In the genomic region with DNA sequence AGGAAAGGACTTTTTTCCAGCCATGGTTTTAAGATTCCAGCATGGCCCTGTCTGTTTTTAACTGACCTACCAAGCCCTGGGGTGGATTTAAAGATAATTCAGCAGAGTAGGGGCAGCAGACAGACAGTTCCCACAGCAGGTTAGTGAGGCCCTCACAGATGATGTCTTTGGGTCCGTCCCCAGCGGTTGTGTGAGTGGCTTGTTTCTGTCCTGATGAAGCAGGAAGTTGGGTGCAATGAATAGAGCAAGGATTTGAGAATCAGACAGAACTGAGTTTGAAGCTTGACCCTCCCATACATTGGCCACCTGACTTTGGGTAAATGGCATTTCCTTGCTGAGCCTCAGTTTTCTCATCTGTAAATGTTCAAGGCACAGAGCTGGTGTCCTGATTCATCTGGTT, we compare ENCODE assay signal across 1 cellular context.
TF ChIP-seq lines count a peak whose summit lies in the region.

No MANE protein-coding gene starts in this region.

TF ChIP-seq in GM23338, 12 proteins besides CTCF, POLR2A, EP300 and RAD21 (continued from another document):
- no peak for TF ChIP-seq EZH2 (IDR thresholded peaks at IDR 0.05; ENCODE audit: low read depth, unreplicated experiment)
- TF ChIP-seq NANOG (IDR thresholded peaks at IDR 0.05; ENCODE audit: borderline replicate concordance), result no peak
- TF ChIP-seq EZH2phosphoT487 (IDR thresholded peaks at IDR 0.05; ENCODE audit: unreplicated experiment), result no peak
- TF ChIP-seq ETS1 (IDR thresholded peaks at IDR 0.05), result no peak
- TF ChIP-seq ZNF114 (CRISPR knock-in tag; IDR thresholded peaks at IDR 0.05), result no peak
- TF ChIP-seq POLR2AphosphoS5 (IDR thresholded peaks at IDR 0.05; ENCODE audit: low read depth), result no peak
- TF ChIP-seq, protein P1, sequence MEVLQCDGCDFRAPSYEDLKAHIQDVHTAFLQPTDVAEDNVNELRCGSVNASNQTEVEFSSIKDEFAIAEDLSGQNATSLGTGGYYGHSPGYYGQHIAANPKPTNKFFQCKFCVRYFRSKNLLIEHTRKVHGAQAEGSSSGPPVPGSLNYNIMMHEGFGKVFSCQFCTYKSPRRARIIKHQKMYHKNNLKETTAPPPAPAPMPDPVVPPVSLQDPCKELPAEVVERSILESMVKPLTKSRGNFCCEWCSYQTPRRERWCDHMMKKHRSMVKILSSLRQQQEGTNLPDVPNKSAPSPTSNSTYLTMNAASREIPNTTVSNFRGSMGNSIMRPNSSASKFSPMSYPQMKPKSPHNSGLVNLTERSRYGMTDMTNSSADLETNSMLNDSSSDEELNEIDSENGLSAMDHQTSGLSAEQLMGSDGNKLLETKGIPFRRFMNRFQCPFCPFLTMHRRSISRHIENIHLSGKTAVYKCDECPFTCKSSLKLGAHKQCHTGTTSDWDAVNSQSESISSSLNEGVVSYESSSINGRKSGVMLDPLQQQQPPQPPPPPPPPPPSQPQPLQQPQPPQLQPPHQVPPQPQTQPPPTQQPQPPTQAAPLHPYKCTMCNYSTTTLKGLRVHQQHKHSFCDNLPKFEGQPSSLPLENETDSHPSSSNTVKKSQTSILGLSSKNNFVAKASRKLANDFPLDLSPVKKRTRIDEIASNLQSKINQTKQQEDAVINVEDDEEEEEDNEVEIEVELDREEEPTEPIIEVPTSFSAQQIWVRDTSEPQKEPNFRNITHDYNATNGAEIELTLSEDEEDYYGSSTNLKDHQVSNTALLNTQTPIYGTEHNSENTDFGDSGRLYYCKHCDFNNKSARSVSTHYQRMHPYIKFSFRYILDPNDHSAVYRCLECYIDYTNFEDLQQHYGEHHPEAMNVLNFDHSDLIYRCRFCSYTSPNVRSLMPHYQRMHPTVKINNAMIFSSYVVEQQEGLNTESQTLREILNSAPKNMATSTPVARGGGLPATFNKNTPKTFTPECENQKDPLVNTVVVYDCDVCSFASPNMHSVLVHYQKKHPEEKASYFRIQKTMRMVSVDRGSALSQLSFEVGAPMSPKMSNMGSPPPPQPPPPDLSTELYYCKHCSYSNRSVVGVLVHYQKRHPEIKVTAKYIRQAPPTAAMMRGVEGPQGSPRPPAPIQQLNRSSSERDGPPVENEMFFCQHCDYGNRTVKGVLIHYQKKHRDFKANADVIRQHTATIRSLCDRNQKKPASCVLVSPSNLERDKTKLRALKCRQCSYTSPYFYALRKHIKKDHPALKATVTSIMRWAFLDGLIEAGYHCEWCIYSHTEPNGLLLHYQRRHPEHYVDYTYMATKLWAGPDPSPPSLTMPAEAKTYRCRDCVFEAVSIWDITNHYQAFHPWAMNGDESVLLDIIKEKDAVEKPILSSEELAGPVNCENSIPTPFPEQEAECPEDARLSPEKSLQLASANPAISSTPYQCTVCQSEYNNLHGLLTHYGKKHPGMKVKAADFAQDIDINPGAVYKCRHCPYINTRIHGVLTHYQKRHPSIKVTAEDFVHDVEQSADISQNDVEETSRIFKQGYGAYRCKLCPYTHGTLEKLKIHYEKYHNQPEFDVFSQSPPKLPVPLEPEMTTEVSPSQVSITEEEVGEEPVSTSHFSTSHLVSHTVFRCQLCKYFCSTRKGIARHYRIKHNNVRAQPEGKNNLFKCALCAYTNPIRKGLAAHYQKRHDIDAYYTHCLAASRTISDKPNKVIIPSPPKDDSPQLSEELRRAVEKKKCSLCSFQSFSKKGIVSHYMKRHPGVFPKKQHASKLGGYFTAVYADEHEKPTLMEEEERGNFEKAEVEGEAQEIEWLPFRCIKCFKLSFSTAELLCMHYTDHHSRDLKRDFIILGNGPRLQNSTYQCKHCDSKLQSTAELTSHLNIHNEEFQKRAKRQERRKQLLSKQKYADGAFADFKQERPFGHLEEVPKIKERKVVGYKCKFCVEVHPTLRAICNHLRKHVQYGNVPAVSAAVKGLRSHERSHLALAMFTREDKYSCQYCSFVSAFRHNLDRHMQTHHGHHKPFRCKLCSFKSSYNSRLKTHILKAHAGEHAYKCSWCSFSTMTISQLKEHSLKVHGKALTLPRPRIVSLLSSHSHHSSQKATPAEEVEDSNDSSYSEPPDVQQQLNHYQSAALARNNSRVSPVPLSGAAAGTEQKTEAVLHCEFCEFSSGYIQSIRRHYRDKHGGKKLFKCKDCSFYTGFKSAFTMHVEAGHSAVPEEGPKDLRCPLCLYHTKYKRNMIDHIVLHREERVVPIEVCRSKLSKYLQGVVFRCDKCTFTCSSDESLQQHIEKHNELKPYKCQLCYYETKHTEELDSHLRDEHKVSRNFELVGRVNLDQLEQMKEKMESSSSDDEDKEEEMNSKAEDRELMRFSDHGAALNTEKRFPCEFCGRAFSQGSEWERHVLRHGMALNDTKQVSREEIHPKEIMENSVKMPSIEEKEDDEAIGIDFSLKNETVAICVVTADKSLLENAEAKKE (CRISPR knock-in tag; IDR thresholded peaks at IDR 0.05), result no peak
- TF ChIP-seq REST (IDR thresholded peaks at IDR 0.05; ENCODE audit: unreplicated experiment), result no peak
- no peak for TF ChIP-seq CREB1 (CRISPR knock-in tag; IDR thresholded peaks at IDR 0.05; ENCODE audit: low read depth)
